15 cellular contexts compared by ENCODE assay signal in genomic region chr5:102596113-102596512, GRCh38.
A peak's percentile ranks its signal among the peaks of the same experiment; 100 is the strongest.
DNase-seq lines count a peak whose midpoint lies in the region; ATAC-seq and TF ChIP-seq lines count a peak whose summit lies in the region.
"Had no signal": no experiment of that assay in that cellular context is flagged by ENCODE, and none has a peak within 500 bp of the region (broad histone marks: within the 10 kb centered on the region; RNA-seq: fewer than 3 reads in every experiment).

No MANE protein-coding gene starts in this region.

- no peak overlapping the region for H3K4me3 Mint-ChIP-seq in activated naive CD8-positive, alpha-beta T cell treated with anti-CD3 and anti-CD28 coated beads for 36 hours
- H3K4me3 Mint-ChIP-seq: activated CD4-positive, alpha-beta T cell treated with anti-CD3 and anti-CD28 coated beads, Interleukin-2, amount 10 ng/mL, durations not matched to agents 7 days and 5 days; type B pancreatic cell had no signal

- H3K79me2 ChIP-seq in hepatocyte = no peaks in the 10 kb centered on the region

- no peaks in the 10 kb centered on the region for H3K4me1 ChIP-seq in hepatocyte (ENCODE audit: insufficient read depth)
- H3K4me1 ChIP-seq: psoas muscle had no signal

- H3K9me3 Mint-ChIP-seq in activated naive CD8-positive, alpha-beta T cell treated with anti-CD3 and anti-CD28 coated beads for 36 hours = peaks cover 3% of the 10 kb centered on the region

- no peaks in the 10 kb centered on the region for H4K20me1 ChIP-seq in hepatocyte (ENCODE audit: insufficient read depth, poor library complexity, severe bottlenecking)

- H3K27ac Mint-ChIP-seq in activated naive CD8-positive, alpha-beta T cell treated with anti-CD3 and anti-CD28 coated beads for 36 hours = peak overlapping the region; percentile 38
- H3K27ac Mint-ChIP-seq: activated CD4-positive, alpha-beta T cell treated with anti-CD3 and anti-CD28 coated beads, Interleukin-2, amount 10 ng/mL, durations not matched to agents 7 days and 5 days; type B pancreatic cell had no signal

- H3K4me2 ChIP-seq in hepatocyte = no peak overlapping the region

- H3K36me3 Mint-ChIP-seq in activated naive CD8-positive, alpha-beta T cell treated with anti-CD3 and anti-CD28 coated beads for 36 hours = peaks cover 2% of the 10 kb centered on the region
- H3K36me3 Mint-ChIP-seq: type B pancreatic cell had no signal

- H3K4me1 Mint-ChIP-seq in activated naive CD8-positive, alpha-beta T cell treated with anti-CD3 and anti-CD28 coated beads for 36 hours = peaks cover 16% of the 10 kb centered on the region

- H3K4me3 ChIP-seq in hepatocyte = no peak overlapping the region
- H3K4me3 ChIP-seq: lung, psoas muscle had no signal

- H3K9me2 ChIP-seq in hepatocyte (replicated peaks; ENCODE audit: insufficient read depth) = no peaks in the 10 kb centered on the region

- H3K27ac ChIP-seq in hepatocyte = no peak overlapping the region
- H3K27ac ChIP-seq: psoas muscle had no signal

- no peak for DNase-seq in activated naive CD8-positive, alpha-beta T cell treated with anti-CD3 and anti-CD28 coated beads for 36 hours
- no peak for DNase-seq in hepatocyte (ENCODE audit: low spot score)
- DNase-seq in SK-N-DZ (ENCODE audit: low spot score) = no peak
- no peak for DNase-seq in epidermal melanocyte (ENCODE audit: insufficient read length, low spot score)
- DNase-seq in C1 segment of cervical spinal cord (lab: John Stamatoyannopoulos, UW) = no peak
- DNase-seq: activated CD4-positive, alpha-beta T cell treated with anti-CD3 and anti-CD28 coated beads, Interleukin-2, amount 10 ng/mL, durations not matched to agents 7 days and 5 days; IMR-90; NCI-H2171; psoas muscle; SIG-M5 had no signal

- ATAC-seq in GM18861 (IDR thresholded peaks at IDR 0.05; ENCODE audit: unreplicated experiment) = peak; percentile 74
- ATAC-seq in GM21528 (IDR thresholded peaks at IDR 0.05; ENCODE audit: low FRiP score, unreplicated experiment) = peak; percentile 66
- peak; percentile 65 for ATAC-seq in HG03108 (IDR thresholded peaks at IDR 0.05; ENCODE audit: unreplicated experiment)
- ATAC-seq: psoas muscle had no signal

- H3K27me3 Mint-ChIP-seq in activated naive CD8-positive, alpha-beta T cell treated with anti-CD3 and anti-CD28 coated beads for 36 hours = no peaks in the 10 kb centered on the region
- H3K27me3 Mint-ChIP-seq: activated CD4-positive, alpha-beta T cell treated with anti-CD3 and anti-CD28 coated beads, Interleukin-2, amount 10 ng/mL, durations not matched to agents 7 days and 5 days; type B pancreatic cell had no signal

- no peaks in the 10 kb centered on the region for H3K36me3 ChIP-seq in hepatocyte (replicated peaks; ENCODE audit: insufficient read depth, low read depth)

- no peaks in the 10 kb centered on the region for H3K27me3 ChIP-seq in hepatocyte

- H3K9me3 ChIP-seq in hepatocyte (ENCODE audit: low read depth) = no peaks in the 10 kb centered on the region
- H3K9me3 ChIP-seq: psoas muscle had no signal

- no peak overlapping the region for H2AFZ ChIP-seq in hepatocyte

- WGBS in hepatocyte (ENCODE audit: low lambda C conversion rate, missing lambda C conversion rate) = 90% methylated on average over 3 of the region's 3 CpGs

- TF ChIP-seq CTCF in hepatocyte (IDR thresholded peaks at IDR 0.05; ENCODE audit: poor library complexity) = no peak
